In genomic region chr3:41125258-41125657, GRCh38 we compare ENCODE assay signal across 15 cellular contexts.
"Had no signal": no experiment of that assay in that cellular context is flagged by ENCODE, and none has a peak within 500 bp of the region (broad histone marks: within the 10 kb centered on the region; RNA-seq: fewer than 3 reads in every experiment).

No MANE protein-coding gene starts in this region.

- H3K36me3 ChIP-seq: colonic mucosa, heart left ventricle, pancreas, tibial artery, upper lobe of left lung, uterus had no signal

- H3K4me1 ChIP-seq: colonic mucosa, pancreas, upper lobe of left lung, uterus had no signal

- FAIRE-seq: frontal cortex, pancreas had no signal

- H3K27me3 ChIP-seq: colonic mucosa, heart left ventricle, pancreas, tibial artery, upper lobe of left lung, uterus had no signal

- H3K27ac ChIP-seq: colonic mucosa, heart left ventricle, pancreas, tibial artery, upper lobe of left lung, uterus had no signal

- ATAC-seq: heart left ventricle; pancreas; right cardiac atrium; stimulated activated effector memory CD8-positive, alpha-beta T cell treated with anti-CD3 and anti-CD28 coated beads, Interleukin-12 subunit alpha, Interleukin-12 subunit beta, amount 100 ng/mL, for 72 hours had no signal

- H3K4me3 ChIP-seq: colonic mucosa, heart left ventricle, pancreas, tibial artery, upper lobe of left lung, uterus had no signal

- H3K9me3 ChIP-seq: colonic mucosa, pancreas had no signal

- DNase-seq: colonic mucosa; effector CD4-positive, alpha-beta T cell; heart left ventricle; hippocampal formation; natural killer cell; occipital lobe; pancreas; right cardiac atrium; stimulated activated CD4-positive, alpha-beta T cell treated with anti-CD3 and anti-CD28 coated beads, Interleukin-4, amount 100 ng/mL, for 1 hour; stimulated activated CD8-positive, alpha-beta memory T cell treated with anti-CD3 and anti-CD28 coated beads, Interleukin-4, amount 100 ng/mL, for 48 hours; tibial artery; upper lobe of left lung; uterus had no signal
